Comparison of ENCODE assay signal across 1 cellular context in the genomic region with DNA sequence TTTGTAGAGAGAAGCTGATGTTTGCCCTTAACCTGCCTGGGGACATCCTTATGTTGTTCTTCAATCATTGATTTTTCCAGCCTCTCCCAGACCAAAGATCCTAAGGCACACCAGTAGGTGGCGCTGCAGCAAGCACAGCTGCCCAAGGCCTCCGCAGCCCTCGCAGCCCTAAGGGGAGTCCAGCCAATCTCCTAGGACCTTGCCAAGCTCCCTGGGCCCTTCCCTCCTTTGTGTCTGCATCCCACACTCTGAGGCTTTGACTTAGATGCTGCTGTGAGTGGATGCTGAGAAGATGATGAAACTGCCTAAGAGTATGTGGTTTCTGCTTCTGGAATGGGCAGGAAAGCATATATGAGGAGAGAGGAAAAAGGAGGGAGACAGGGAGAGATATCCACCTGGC.
TF ChIP-seq lines count a peak whose summit lies in the region.

No MANE protein-coding gene starts in this region.

TF ChIP-seq in WTC11, 78 proteins besides CTCF, POLR2A, EP300 and RAD21 (continued from another document):
- TF ChIP-seq, protein P1, sequence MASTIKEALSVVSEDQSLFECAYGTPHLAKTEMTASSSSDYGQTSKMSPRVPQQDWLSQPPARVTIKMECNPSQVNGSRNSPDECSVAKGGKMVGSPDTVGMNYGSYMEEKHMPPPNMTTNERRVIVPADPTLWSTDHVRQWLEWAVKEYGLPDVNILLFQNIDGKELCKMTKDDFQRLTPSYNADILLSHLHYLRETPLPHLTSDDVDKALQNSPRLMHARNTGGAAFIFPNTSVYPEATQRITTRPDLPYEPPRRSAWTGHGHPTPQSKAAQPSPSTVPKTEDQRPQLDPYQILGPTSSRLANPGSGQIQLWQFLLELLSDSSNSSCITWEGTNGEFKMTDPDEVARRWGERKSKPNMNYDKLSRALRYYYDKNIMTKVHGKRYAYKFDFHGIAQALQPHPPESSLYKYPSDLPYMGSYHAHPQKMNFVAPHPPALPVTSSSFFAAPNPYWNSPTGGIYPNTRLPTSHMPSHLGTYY (CRISPR knock-in tag; IDR thresholded peaks at IDR 0.05), result no peak
- TF ChIP-seq FOXK1 (CRISPR knock-in tag; IDR thresholded peaks at IDR 0.05), result no peak
- TF ChIP-seq, protein P2, sequence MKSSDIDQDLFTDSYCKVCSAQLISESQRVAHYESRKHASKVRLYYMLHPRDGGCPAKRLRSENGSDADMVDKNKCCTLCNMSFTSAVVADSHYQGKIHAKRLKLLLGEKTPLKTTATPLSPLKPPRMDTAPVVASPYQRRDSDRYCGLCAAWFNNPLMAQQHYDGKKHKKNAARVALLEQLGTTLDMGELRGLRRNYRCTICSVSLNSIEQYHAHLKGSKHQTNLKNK (CRISPR knock-in tag; IDR thresholded peaks at IDR 0.05), result no peak
- TF ChIP-seq, protein P3, sequence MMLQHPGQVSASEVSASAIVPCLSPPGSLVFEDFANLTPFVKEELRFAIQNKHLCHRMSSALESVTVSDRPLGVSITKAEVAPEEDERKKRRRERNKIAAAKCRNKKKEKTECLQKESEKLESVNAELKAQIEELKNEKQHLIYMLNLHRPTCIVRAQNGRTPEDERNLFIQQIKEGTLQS (CRISPR knock-in tag; conservative IDR thresholded peaks at IDR 0.05), result no peak
- TF ChIP-seq, protein P4, sequence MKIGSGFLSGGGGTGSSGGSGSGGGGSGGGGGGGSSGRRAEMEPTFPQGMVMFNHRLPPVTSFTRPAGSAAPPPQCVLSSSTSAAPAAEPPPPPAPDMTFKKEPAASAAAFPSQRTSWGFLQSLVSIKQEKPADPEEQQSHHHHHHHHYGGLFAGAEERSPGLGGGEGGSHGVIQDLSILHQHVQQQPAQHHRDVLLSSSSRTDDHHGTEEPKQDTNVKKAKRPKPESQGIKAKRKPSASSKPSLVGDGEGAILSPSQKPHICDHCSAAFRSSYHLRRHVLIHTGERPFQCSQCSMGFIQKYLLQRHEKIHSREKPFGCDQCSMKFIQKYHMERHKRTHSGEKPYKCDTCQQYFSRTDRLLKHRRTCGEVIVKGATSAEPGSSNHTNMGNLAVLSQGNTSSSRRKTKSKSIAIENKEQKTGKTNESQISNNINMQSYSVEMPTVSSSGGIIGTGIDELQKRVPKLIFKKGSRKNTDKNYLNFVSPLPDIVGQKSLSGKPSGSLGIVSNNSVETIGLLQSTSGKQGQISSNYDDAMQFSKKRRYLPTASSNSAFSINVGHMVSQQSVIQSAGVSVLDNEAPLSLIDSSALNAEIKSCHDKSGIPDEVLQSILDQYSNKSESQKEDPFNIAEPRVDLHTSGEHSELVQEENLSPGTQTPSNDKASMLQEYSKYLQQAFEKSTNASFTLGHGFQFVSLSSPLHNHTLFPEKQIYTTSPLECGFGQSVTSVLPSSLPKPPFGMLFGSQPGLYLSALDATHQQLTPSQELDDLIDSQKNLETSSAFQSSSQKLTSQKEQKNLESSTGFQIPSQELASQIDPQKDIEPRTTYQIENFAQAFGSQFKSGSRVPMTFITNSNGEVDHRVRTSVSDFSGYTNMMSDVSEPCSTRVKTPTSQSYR (CRISPR knock-in tag; IDR thresholded peaks at IDR 0.05), result no peak
- TF ChIP-seq, protein P5, sequence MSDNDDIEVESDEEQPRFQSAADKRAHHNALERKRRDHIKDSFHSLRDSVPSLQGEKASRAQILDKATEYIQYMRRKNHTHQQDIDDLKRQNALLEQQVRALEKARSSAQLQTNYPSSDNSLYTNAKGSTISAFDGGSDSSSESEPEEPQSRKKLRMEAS (CRISPR knock-in tag; IDR thresholded peaks at IDR 0.05), result no peak
- TF ChIP-seq HMGA2 (CRISPR knock-in tag; IDR thresholded peaks at IDR 0.05), result no peak
- TF ChIP-seq GRHL2 (CRISPR knock-in tag; IDR thresholded peaks at IDR 0.05; ENCODE audit: insufficient replicate concordance, severe bottlenecking), result no peak
